ENCODE assay signal across 1 cellular context in the genomic region with DNA sequence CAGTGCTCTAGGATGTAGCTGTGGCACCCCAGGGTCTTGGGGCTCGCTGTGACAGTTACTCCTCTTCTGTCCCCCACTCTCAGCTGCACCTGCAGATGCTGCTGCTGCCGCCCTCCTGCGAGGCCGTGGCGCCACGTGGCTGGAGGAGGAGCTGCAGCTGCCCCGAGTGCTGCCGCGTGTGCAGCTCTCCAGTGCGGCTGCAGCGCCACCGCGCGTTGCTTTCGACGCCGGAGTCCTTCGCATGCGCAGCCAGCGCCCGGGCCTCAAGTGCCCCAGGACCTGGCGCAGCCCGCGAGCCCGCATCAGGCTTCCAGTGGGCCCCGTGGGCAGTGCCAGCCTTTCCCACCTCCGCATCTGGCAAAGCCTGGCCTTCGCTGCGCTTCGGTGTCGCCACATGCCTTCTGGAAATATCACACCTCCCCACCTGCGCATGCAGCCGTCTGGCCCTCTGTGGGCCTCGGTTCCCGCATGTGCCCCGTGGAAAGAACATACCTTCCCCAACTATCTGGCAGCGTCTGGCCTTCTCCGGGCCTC.
TF ChIP-seq lines count a peak whose summit lies in the region.

No MANE protein-coding gene starts in this region.

TF ChIP-seq in SK-N-SH, 30 proteins besides CTCF, POLR2A, EP300 and RAD21 (continued from another document):
- TF ChIP-seq, protein P1, sequence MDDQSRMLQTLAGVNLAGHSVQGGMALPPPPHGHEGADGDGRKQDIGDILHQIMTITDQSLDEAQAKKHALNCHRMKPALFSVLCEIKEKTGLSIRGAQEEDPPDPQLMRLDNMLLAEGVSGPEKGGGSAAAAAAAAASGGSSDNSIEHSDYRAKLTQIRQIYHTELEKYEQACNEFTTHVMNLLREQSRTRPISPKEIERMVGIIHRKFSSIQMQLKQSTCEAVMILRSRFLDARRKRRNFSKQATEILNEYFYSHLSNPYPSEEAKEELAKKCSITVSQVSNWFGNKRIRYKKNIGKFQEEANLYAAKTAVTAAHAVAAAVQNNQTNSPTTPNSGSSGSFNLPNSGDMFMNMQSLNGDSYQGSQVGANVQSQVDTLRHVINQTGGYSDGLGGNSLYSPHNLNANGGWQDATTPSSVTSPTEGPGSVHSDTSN (IDR thresholded peaks at IDR 0.05) = 0 out of 2 replicates have a peak, but pooled peaks have one; percentile 5
- TF ChIP-seq NFIC (IDR thresholded peaks at IDR 0.05; ENCODE audit: borderline replicate concordance) (no peak), TCF12 (IDR thresholded peaks at IDR 0.05) (no peak), RFX5 (IDR thresholded peaks at IDR 0.05; ENCODE audit: low read length) (no peak), GATA2 (CRISPR knock-in tag; IDR thresholded peaks at IDR 0.05) (no peak), MXI1 (IDR thresholded peaks at IDR 0.05; ENCODE audit: low read depth, low read length) (peak; percentile 91), USF2 (IDR thresholded peaks at IDR 0.05; ENCODE audit: borderline replicate concordance, low read depth, low read length) (peak; percentile 32; the same call in 1 of the 2 replicates), NRF1 (IDR thresholded peaks at IDR 0.05; ENCODE audit: low read depth, low read length) (peak; percentile 58; the same call in 1 of the 2 replicates), EZH2phosphoT487 (IDR thresholded peaks at IDR 0.05; ENCODE audit: borderline replicate concordance, low read depth) (no peak), REST (IDR thresholded peaks at IDR 0.05; ENCODE audit: low read depth, low read length) (no peak)
